Comparison of ENCODE assay signal across 13 cellular contexts in the genomic region with DNA sequence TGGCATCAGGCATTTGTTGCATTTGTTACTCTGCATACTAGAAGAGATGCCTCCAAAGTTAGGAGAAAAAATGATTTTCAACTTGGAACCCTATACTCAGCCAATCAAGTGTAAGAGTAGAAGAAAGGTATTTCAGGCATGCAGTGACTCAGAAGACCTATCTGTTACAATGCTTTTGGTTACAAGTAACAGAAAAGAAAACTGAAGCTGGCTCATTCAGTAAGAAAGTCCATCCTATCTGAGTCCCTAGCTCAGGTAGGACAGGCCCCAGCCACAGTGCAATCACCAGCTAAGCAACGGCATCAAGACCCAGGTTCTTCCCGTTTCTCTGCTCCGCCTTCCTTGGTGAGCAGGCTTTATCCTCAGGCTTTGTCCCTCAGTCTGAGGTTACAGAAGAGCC. TPM values are rescaled to one million over a fixed set of nuclear protein-coding genes. Genes with fewer than 3 reads are reported as not detected.
DNase-seq lines count a peak whose midpoint lies in the region; ATAC-seq, FAIRE-seq and TF ChIP-seq lines count a peak whose summit lies in the region.
"Had no signal": no experiment of that assay in that cellular context is flagged by ENCODE, and none has a peak within 500 bp of the region (broad histone marks: within the 10 kb centered on the region; RNA-seq: fewer than 3 reads in every experiment).

No MANE protein-coding gene starts in this region.

- H3K36me3 ChIP-seq in bronchial epithelial cell (ENCODE audit: control insufficient read depth, insufficient read depth, low read length) (no peaks in the 10 kb centered on the region), left lung (no peaks in the 10 kb centered on the region)

- TF ChIP-seq CTCF in AG10803 (conservative IDR thresholded peaks at IDR 0.05; ENCODE audit: low read length) (no peak), bronchial epithelial cell (IDR thresholded peaks at IDR 0.05; ENCODE audit: insufficient read depth, low read length, severe bottlenecking) (no peak), left lung (IDR thresholded peaks at IDR 0.05) (no peak)

- H3K4me3 ChIP-seq in AG10803 (ENCODE audit: low read length) (no peak overlapping the region), bronchial epithelial cell (ENCODE audit: low read depth, low read length) (no peak overlapping the region), left lung (no peak overlapping the region)

- H3K27me3 ChIP-seq in bronchial epithelial cell (ENCODE audit: control insufficient read depth, insufficient read depth, low read length) (no peaks in the 10 kb centered on the region), left lung (no peaks in the 10 kb centered on the region)

- ATAC-seq in left lung (peak; percentile 66), T-cell (replicated peaks in 1 of 4) (no peak), GM18870 (IDR thresholded peaks at IDR 0.05; ENCODE audit: unreplicated experiment) (no peak)
- ATAC-seq: stimulated activated naive B cell treated with anti-CD40 and anti-IgM and Interleukin-4, amounts not matched to agents 10 μg/mL and 1 μg/mL and 100 μg/mL, for 72 hours had no signal

- H3K27ac Mint-ChIP-seq in T-cell = no peak overlapping the region

- FAIRE-seq in bronchial epithelial cell (lab: Jason Lieb, UNC) = no peak
- FAIRE-seq: small intestine had no signal

- peaks cover 12% of the 10 kb centered on the region for H3K36me3 Mint-ChIP-seq in T-cell

- H3K4me1 ChIP-seq in left lung = peaks cover 0 to 8% of the 10 kb centered on the region in 2 donors

- DNase-seq in AG10803 (ENCODE audit: low read depth) (peak; percentile 72), HPDE6-E6E7 (ENCODE audit: extremely low spot score) (peak; percentile 71), bronchial epithelial cell (ENCODE audit: low read depth) (peak; percentile 58), left lung (no peak), amniotic stem cell (lab: John Stamatoyannopoulos, UW) (no peak), T-cell (no peak), putamen (ENCODE audit: low spot score) (no peak)
- DNase-seq: activated CD4-positive, CD25-positive, alpha-beta regulatory T cell; DND-41; MM.1S; small intestine; stimulated activated naive B cell treated with anti-CD40 and anti-IgM and Interleukin-4, amounts not matched to agents 10 μg/mL and 1 μg/mL and 100 μg/mL, for 72 hours had no signal

- H3K27ac ChIP-seq in left lung = no peak overlapping the region

- H3K4me3 Mint-ChIP-seq in T-cell = no peak overlapping the region
- H3K4me3 Mint-ChIP-seq: stimulated activated naive B cell treated with anti-CD40 and anti-IgM and Interleukin-4, amounts not matched to agents 10 μg/mL and 1 μg/mL and 100 μg/mL, for 72 hours had no signal

- H3K4me1 Mint-ChIP-seq in T-cell = peaks cover 56 to 73% (median 67%) of the 10 kb centered on the region in 3 donors

- peaks cover 0 to 10% of the 10 kb centered on the region in 2 donors for H3K27me3 Mint-ChIP-seq in T-cell
- H3K27me3 Mint-ChIP-seq: stimulated activated naive B cell treated with anti-CD40 and anti-IgM and Interleukin-4, amounts not matched to agents 10 μg/mL and 1 μg/mL and 100 μg/mL, for 72 hours had no signal

- H3K9me3 ChIP-seq in left lung = no peaks in the 10 kb centered on the region

- intact Hi-C loops in left lung (cut with DNase I) = no loop called here

- CTCF ChIA-PET in T-cell (lab: Charles Lee) = no interaction called here

- no peaks in the 10 kb centered on the region for H3K9me3 Mint-ChIP-seq in T-cell
- H3K9me3 Mint-ChIP-seq: stimulated activated naive B cell treated with anti-CD40 and anti-IgM and Interleukin-4, amounts not matched to agents 10 μg/mL and 1 μg/mL and 100 μg/mL, for 72 hours had no signal

- POLR2A ChIA-PET in T-cell (lab: Charles Lee) = interaction anchor here in 1 of 2 donors (0.5 kb wide), 1 partner anchor 15 kb away, joined by 3 read pairs; no protein-coding TSS in a partner anchor

RNA-seq across cellular contexts. Expression of gene MECP2, which starts 23.3 kb away (rescaled TPM):
- total RNA-seq in bronchial epithelial cell = 21.1 and 28.9 TPM in 2 replicates
- total RNA-seq in left lung = 10 to 100 TPM; 36.2 to 47.1 TPM
- 100 to 1,000 TPM in 3 of 5 donors, 10 to 100 TPM in 2; 84.9 to 129 (median 100) TPM for total RNA-seq in T-cell

RNA-seq across cellular contexts. Expression of gene IRAK1, which starts 54.5 kb away (rescaled TPM):
- 114 and 119 TPM in 2 replicates for total RNA-seq in bronchial epithelial cell
- 100 to 1,000 TPM in 1 of 2 donors, 10 to 100 TPM in 1; 92.1 to 172 TPM for total RNA-seq in left lung
- 100 to 1,000 TPM in 1 of 5 donors, 10 to 100 TPM in 4; 66.5 to 102 (median 85.0) TPM for total RNA-seq in T-cell

Comparison
In these comparisons a context has a peak if more than half of its experiments do, and no peak if none do; other contexts are left out.
1. DNase-seq: peak in AG10803 (single experiment), HPDE6-E6E7 (single experiment) and bronchial epithelial cell (single experiment); none in left lung (0 of 2), amniotic stem cell (single experiment), T-cell (0 of 34) and putamen (single experiment).